Comparison of ENCODE assay signal across 13 cellular contexts in genomic region chr10:124636271-124636993, GRCh38.
DNase-seq lines count a peak whose midpoint lies in the region; TF ChIP-seq lines count a peak whose summit lies in the region.
"Had no signal": no experiment of that assay in that cellular context is flagged by ENCODE, and none has a peak within 500 bp of the region (broad histone marks: within the 10 kb centered on the region; RNA-seq: fewer than 3 reads in every experiment).

No MANE protein-coding gene starts in this region.

- peaks cover 16% of the 10 kb centered on the region for H3K36me3 Mint-ChIP-seq in activated T-cell treated with anti-CD3 and anti-CD28 coated beads, Interleukin-2, amount 50 U/mL, for 24 hours (ENCODE audit: low read depth)

- intact Hi-C loops in ovary (cut with DNase I): loop anchor here in 1 of 4 donors (5.0 kb wide), 1 partner anchor 106 kb away; the partner anchor contains the start of gene FAM53B

- H3K27ac Mint-ChIP-seq in activated T-cell treated with anti-CD3 and anti-CD28 coated beads, Interleukin-2, amount 50 U/mL, for 24 hours: peak overlapping the region; percentile 67
- H3K27ac Mint-ChIP-seq: mesothelial cell of epicardium had no signal

- no peak for TF ChIP-seq EP300 in ovary (IDR thresholded peaks at IDR 0.05)

- H3K9me3 ChIP-seq in ovary: no peaks in the 10 kb centered on the region
- H3K9me3 ChIP-seq: SJSA1 had no signal

- DNase-seq in activated T-cell treated with anti-CD3 and anti-CD28 coated beads, Interleukin-2, amount 50 U/mL, for 24 hours: no peak
- DNase-seq in activated T-cell treated with anti-CD3 and anti-CD28 coated beads for 4 hours (no peak), NAMALWA (ENCODE audit: low spot score) (peak; percentile 57), ovary (no peak), G401 (ENCODE audit: low spot score) (no peak), GOT3 (lab: John Stamatoyannopoulos, UW) (no peak), NCI-H1048 (lab: John Stamatoyannopoulos, UW) (no peak)
- DNase-seq in activated naive CD4-positive, alpha-beta T cell treated with Interleukin-2 at 50 U/mL for 16 hours: peak; percentile 42
- DNase-seq: AML-193, NCI-H2227 treated with DMSO at 0.1 percent for 48 hours had no signal

- TF ChIP-seq CTCF in ovary (IDR thresholded peaks at IDR 0.05): no peak

- peak overlapping the region; percentile 44 to 51 for H3K27ac ChIP-seq in ovary
- H3K27ac ChIP-seq: SJSA1 had no signal

- peaks cover 13% of the 10 kb centered on the region for H3K9me3 Mint-ChIP-seq in activated T-cell treated with anti-CD3 and anti-CD28 coated beads, Interleukin-2, amount 50 U/mL, for 24 hours

- peak overlapping the region; percentile 36 for H3K4me3 Mint-ChIP-seq in activated T-cell treated with anti-CD3 and anti-CD28 coated beads, Interleukin-2, amount 50 U/mL, for 24 hours
- H3K4me3 Mint-ChIP-seq: mesothelial cell of epicardium had no signal

- H3K36me3 ChIP-seq in ovary: no peaks in the 10 kb centered on the region
- H3K36me3 ChIP-seq: SJSA1 had no signal

- H3K4me1 ChIP-seq in ovary (ENCODE audit: insufficient read depth): peaks cover 44% of the 10 kb centered on the region
- H3K4me1 ChIP-seq: SJSA1 had no signal

- H3K27me3 Mint-ChIP-seq in activated T-cell treated with anti-CD3 and anti-CD28 coated beads, Interleukin-2, amount 50 U/mL, for 24 hours: no peaks in the 10 kb centered on the region

- no peaks in the 10 kb centered on the region for H3K27me3 ChIP-seq in ovary
- H3K27me3 ChIP-seq: SJSA1 had no signal

- TF ChIP-seq POLR2A in ovary (IDR thresholded peaks at IDR 0.05): no peak

- H3K4me1 Mint-ChIP-seq in activated T-cell treated with anti-CD3 and anti-CD28 coated beads, Interleukin-2, amount 50 U/mL, for 24 hours (ENCODE audit: low read depth): peaks cover 60% of the 10 kb centered on the region

- WGBS in ovary, 3 donors: 57 to 70% (median 60%) methylated on average over 19 of the region's 19 CpGs

- no peak overlapping the region for H3K4me3 ChIP-seq in ovary
- H3K4me3 ChIP-seq: K562, SJSA1 had no signal

- in situ Hi-C loops in G401 (cut with HindIII; ENCODE audit: low sequenced_read_pairs): no loop called here

Comparison
In these comparisons a context has a peak if more than half of its experiments do, and no peak if none do; other contexts are left out.
1. DNase-seq: peak in NAMALWA (single experiment) and activated naive CD4-positive, alpha-beta T cell treated with Interleukin-2 at 50 U/mL for 16 hours (single experiment); none in activated T-cell treated with anti-CD3 and anti-CD28 coated beads, Interleukin-2, amount 50 U/mL, for 24 hours (single experiment), activated T-cell treated with anti-CD3 and anti-CD28 coated beads for 4 hours (single experiment), ovary (0 of 5), G401 (single experiment), GOT3 (single experiment) and NCI-H1048 (single experiment).